In the genomic region with DNA sequence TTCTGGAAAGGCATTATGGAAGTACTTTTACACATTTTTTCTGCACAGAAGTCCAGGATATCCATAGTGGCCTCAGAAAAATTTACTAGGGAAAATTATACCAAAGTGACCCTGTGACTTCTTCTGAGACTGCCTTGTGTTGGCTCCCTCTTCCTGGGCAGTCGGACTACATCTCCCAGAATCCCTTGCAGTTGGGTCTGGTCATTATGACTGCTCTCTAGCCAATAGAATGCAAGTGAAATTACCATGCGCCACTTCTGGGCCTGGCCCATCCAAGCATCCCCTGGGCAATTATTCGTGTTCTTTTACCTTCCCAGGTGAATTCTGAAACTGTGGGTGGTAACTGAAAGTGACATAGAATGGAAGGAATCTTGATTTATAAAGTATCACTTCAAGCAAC, we compare ENCODE assay signal across 14 cellular contexts.
DNase-seq lines count a peak whose midpoint lies in the region; ATAC-seq and TF ChIP-seq lines count a peak whose summit lies in the region.
"Had no signal": no experiment of that assay in that cellular context is flagged by ENCODE, and none has a peak within 500 bp of the region (broad histone marks: within the 10 kb centered on the region; RNA-seq: fewer than 3 reads in every experiment).

No MANE protein-coding gene starts in this region.

- intact Hi-C loops in posterior vena cava (cut with DNase I) = no loop called here

- H3K79me2 ChIP-seq in Karpas-422 (ENCODE audit: low read length) = no peaks in the 10 kb centered on the region

- no peak overlapping the region for H3K4me3 ChIP-seq in GM12865 (ENCODE audit: low read depth, low read length)
- no peak overlapping the region for H3K4me3 ChIP-seq in Karpas-422 (ENCODE audit: low read length)
- H3K4me3 ChIP-seq: breast epithelium, spleen had no signal

- no peaks in the 10 kb centered on the region for H4K20me1 ChIP-seq in Karpas-422 (ENCODE audit: insufficient read depth, low read depth, low read length)

- H3K27me3 Mint-ChIP-seq in activated naive CD8-positive, alpha-beta T cell treated with anti-CD3 and anti-CD28 coated beads, Interleukin-2, amount 50 U/mL, for 24 hours = no peaks in the 10 kb centered on the region
- H3K27me3 Mint-ChIP-seq: stimulated activated naive CD8-positive, alpha-beta T cell treated with anti-CD3 and anti-CD28 coated beads, Interleukin-15, amount 100 ng/mL, for 72 hours had no signal

- no peak overlapping the region for H3K27ac ChIP-seq in Karpas-422 (ENCODE audit: low read length)
- H3K27ac ChIP-seq: breast epithelium, spleen had no signal

- TF ChIP-seq CTCF in GM12865 (IDR thresholded peaks at IDR 0.05; ENCODE audit: insufficient read depth, low read depth, low read length, missing control alignments) = no peak

- no peaks in the 10 kb centered on the region for H3K9me3 ChIP-seq in Karpas-422 (ENCODE audit: low read length)
- H3K9me3 ChIP-seq: breast epithelium, spleen had no signal

- H2AFZ ChIP-seq in Karpas-422 (ENCODE audit: low read length) = peak overlapping the region; percentile 31; the same call in 1 of the 2 replicates

- H3K4me3 Mint-ChIP-seq in activated naive CD8-positive, alpha-beta T cell treated with anti-CD3 and anti-CD28 coated beads, Interleukin-2, amount 50 U/mL, for 24 hours = no peak overlapping the region
- H3K4me3 Mint-ChIP-seq: IgD-negative memory B cell; stimulated activated naive CD8-positive, alpha-beta T cell treated with anti-CD3 and anti-CD28 coated beads, Interleukin-15, amount 100 ng/mL, for 72 hours had no signal

- H3K9me2 ChIP-seq in Karpas-422 (replicated peaks; ENCODE audit: insufficient read depth, low read length) = no peaks in the 10 kb centered on the region

- H3K27ac Mint-ChIP-seq in activated naive CD8-positive, alpha-beta T cell treated with anti-CD3 and anti-CD28 coated beads, Interleukin-2, amount 50 U/mL, for 24 hours = no peak overlapping the region
- H3K27ac Mint-ChIP-seq: IgD-negative memory B cell; stimulated activated naive CD8-positive, alpha-beta T cell treated with anti-CD3 and anti-CD28 coated beads, Interleukin-15, amount 100 ng/mL, for 72 hours had no signal

- ATAC-seq in GM21576 (IDR thresholded peaks at IDR 0.05; ENCODE audit: unreplicated experiment) = peak; percentile 69
- no peak for ATAC-seq in activated naive CD8-positive, alpha-beta T cell treated with anti-CD3 and anti-CD28 coated beads, Interleukin-2, amount 50 U/mL, for 24 hours
- ATAC-seq: stimulated activated naive CD8-positive, alpha-beta T cell treated with anti-CD3 and anti-CD28 coated beads, Interleukin-15, amount 100 ng/mL, for 72 hours had no signal

- no peak overlapping the region for H3K9ac ChIP-seq in Karpas-422 (ENCODE audit: low read length)

- H3K9me3 Mint-ChIP-seq in activated naive CD8-positive, alpha-beta T cell treated with anti-CD3 and anti-CD28 coated beads, Interleukin-2, amount 50 U/mL, for 24 hours = no peaks in the 10 kb centered on the region

- no peaks in the 10 kb centered on the region for H3K27me3 ChIP-seq in Karpas-422 (ENCODE audit: low read length)
- H3K27me3 ChIP-seq: breast epithelium, spleen had no signal

- peak; percentile 49 for DNase-seq in GM12865 (ENCODE audit: low read depth)
- peak; percentile 85 for DNase-seq in Karpas-422
- peak; percentile 30 for DNase-seq in iPS DF 4.7 (ENCODE audit: extremely low read depth, low spot score)
- no peak for DNase-seq in activated naive CD8-positive, alpha-beta T cell treated with anti-CD3 and anti-CD28 coated beads, Interleukin-2, amount 50 U/mL, for 24 hours
- no peak for DNase-seq in posterior vena cava (ENCODE audit: low spot score)
- no peak for DNase-seq in AG20443 (ENCODE audit: low spot score)
- DNase-seq in NCI-H1092 (lab: John Stamatoyannopoulos, UW) = no peak
- DNase-seq: DMS79; foreskin fibroblast; spleen; stimulated activated naive CD8-positive, alpha-beta T cell treated with anti-CD3 and anti-CD28 coated beads, Interleukin-15, amount 100 ng/mL, for 72 hours had no signal

- H3K36me3 ChIP-seq in Karpas-422 (ENCODE audit: insufficient read depth, low read length) = no peaks in the 10 kb centered on the region
- H3K36me3 ChIP-seq: breast epithelium, spleen had no signal

- no peak overlapping the region for H3K4me2 ChIP-seq in Karpas-422 (ENCODE audit: low read depth, low read length, poor library complexity, severe bottlenecking)

- H3K4me1 Mint-ChIP-seq in activated naive CD8-positive, alpha-beta T cell treated with anti-CD3 and anti-CD28 coated beads, Interleukin-2, amount 50 U/mL, for 24 hours = no peaks in the 10 kb centered on the region
- H3K4me1 Mint-ChIP-seq: IgD-negative memory B cell; stimulated activated naive CD8-positive, alpha-beta T cell treated with anti-CD3 and anti-CD28 coated beads, Interleukin-15, amount 100 ng/mL, for 72 hours had no signal

- H3K4me1 ChIP-seq in Karpas-422 (ENCODE audit: low read length) = peaks cover 10% of the 10 kb centered on the region
- H3K4me1 ChIP-seq: breast epithelium, spleen had no signal

- H3K36me3 Mint-ChIP-seq in activated naive CD8-positive, alpha-beta T cell treated with anti-CD3 and anti-CD28 coated beads, Interleukin-2, amount 50 U/mL, for 24 hours (ENCODE audit: low read depth) = no peaks in the 10 kb centered on the region

Comparison
In these comparisons a context has a peak if more than half of its experiments do, and no peak if none do; other contexts are left out.
1. DNase-seq: peak in GM12865 (single experiment), Karpas-422 (single experiment) and iPS DF 4.7 (single experiment); none in activated naive CD8-positive, alpha-beta T cell treated with anti-CD3 and anti-CD28 coated beads, Interleukin-2, amount 50 U/mL, for 24 hours (single experiment), posterior vena cava (single experiment), AG20443 (single experiment) and NCI-H1092 (single experiment).